In genomic region chr10:4100324-4100826, GRCh38 we compare ENCODE assay signal across 13 cellular contexts.
DNase-seq lines count a peak whose midpoint lies in the region; ATAC-seq and TF ChIP-seq lines count a peak whose summit lies in the region.
"Had no signal": no experiment of that assay in that cellular context is flagged by ENCODE, and none has a peak within 500 bp of the region (broad histone marks: within the 10 kb centered on the region; RNA-seq: fewer than 3 reads in every experiment).

No MANE protein-coding gene starts in this region.

- H3K27ac ChIP-seq in HEK293 (ENCODE audit: extremely low read depth, low read depth, low read length) (no peak overlapping the region), KMS-11 (no peak overlapping the region)

- no peak for TF ChIP-seq CTCF in HEK293 (tag by site-specific recombination; IDR thresholded peaks at IDR 0.05)
- TF ChIP-seq CTCF in KMS-11 (conservative IDR thresholded peaks at IDR 0.05; ENCODE audit: low read depth, low read length) = no peak

- H3K9me3 ChIP-seq in HEK293 (ENCODE audit: control insufficient read depth, insufficient read depth, low read depth, low read length) = no peaks in the 10 kb centered on the region
- H3K9me3 ChIP-seq: HAP-1 had no signal

- H3K4me3 Mint-ChIP-seq in effector memory CD8-positive, alpha-beta T cell = no peak overlapping the region
- H3K4me3 Mint-ChIP-seq in natural killer cell treated with Interleukin-12 subunit alpha and Interleukin-12 subunit beta and Interleukin-15 and Interleukin-18, amount 100 ng/mL, for 72 hours = no peak overlapping the region
- H3K4me3 Mint-ChIP-seq: CD8-positive, alpha-beta memory T cell; HFFc6 had no signal

- H2AFZ ChIP-seq in KMS-11 (ENCODE audit: low read depth) = no peak overlapping the region

- no peak overlapping the region for H3K27ac Mint-ChIP-seq in effector memory CD8-positive, alpha-beta T cell
- no peak overlapping the region for H3K27ac Mint-ChIP-seq in natural killer cell treated with Interleukin-12 subunit alpha and Interleukin-12 subunit beta and Interleukin-15 and Interleukin-18, amount 100 ng/mL, for 72 hours
- H3K27ac Mint-ChIP-seq: CD8-positive, alpha-beta memory T cell; HFFc6 had no signal

- H3K4me2 ChIP-seq in KMS-11 = peak overlapping the region; percentile 34

- H3K4me1 ChIP-seq in HEK293 (ENCODE audit: control insufficient read depth, insufficient read depth, low read length) (peaks cover 2% of the 10 kb centered on the region), KMS-11 (ENCODE audit: low read depth, poor library complexity, severe bottlenecking) (peaks cover 54% of the 10 kb centered on the region)
- H3K4me1 ChIP-seq: Caco-2, HAP-1 had no signal

- no peaks in the 10 kb centered on the region for H3K36me3 Mint-ChIP-seq in effector memory CD8-positive, alpha-beta T cell (ENCODE audit: insufficient read depth)
- H3K36me3 Mint-ChIP-seq in natural killer cell treated with Interleukin-12 subunit alpha and Interleukin-12 subunit beta and Interleukin-15 and Interleukin-18, amount 100 ng/mL, for 72 hours = no peaks in the 10 kb centered on the region
- H3K36me3 Mint-ChIP-seq: CD8-positive, alpha-beta memory T cell had no signal

- H3K4me1 Mint-ChIP-seq in effector memory CD8-positive, alpha-beta T cell (ENCODE audit: low read depth in 2 of 2) = peaks cover 6 to 17% of the 10 kb centered on the region in 2 donors
- peaks cover 31 to 33% of the 10 kb centered on the region in 2 donors for H3K4me1 Mint-ChIP-seq in natural killer cell treated with Interleukin-12 subunit alpha and Interleukin-12 subunit beta and Interleukin-15 and Interleukin-18, amount 100 ng/mL, for 72 hours (ENCODE audit: low read depth in 2 of 2)

- H3K27me3 ChIP-seq in KMS-11 (ENCODE audit: insufficient read depth, low read depth) = no peaks in the 10 kb centered on the region

- H3K9ac ChIP-seq in KMS-11 = no peak overlapping the region

- CTCF ChIA-PET in HEK293 (lab: Yijun Ruan, JAX) = no interaction called here

- no peaks in the 10 kb centered on the region for H3K27me3 Mint-ChIP-seq in effector memory CD8-positive, alpha-beta T cell
- H3K27me3 Mint-ChIP-seq in natural killer cell treated with Interleukin-12 subunit alpha and Interleukin-12 subunit beta and Interleukin-15 and Interleukin-18, amount 100 ng/mL, for 72 hours = no peaks in the 10 kb centered on the region
- H3K27me3 Mint-ChIP-seq: CD8-positive, alpha-beta memory T cell had no signal

- no peaks in the 10 kb centered on the region for H4K20me1 ChIP-seq in KMS-11 (ENCODE audit: insufficient read depth)

- POLR2A ChIA-PET in HEK293 (lab: Yijun Ruan, JAX) = no interaction called here

- H3K36me3 ChIP-seq in HEK293 (ENCODE audit: control insufficient read depth in 2 of 2, insufficient read depth in 1 of 2, low read length in 2 of 2) (no peaks in the 10 kb centered on the region), KMS-11 (ENCODE audit: insufficient read depth) (no peaks in the 10 kb centered on the region)
- H3K36me3 ChIP-seq: HAP-1 had no signal

- no peaks in the 10 kb centered on the region for H3K9me3 Mint-ChIP-seq in effector memory CD8-positive, alpha-beta T cell
- no peaks in the 10 kb centered on the region for H3K9me3 Mint-ChIP-seq in natural killer cell treated with Interleukin-12 subunit alpha and Interleukin-12 subunit beta and Interleukin-15 and Interleukin-18, amount 100 ng/mL, for 72 hours
- H3K9me3 Mint-ChIP-seq: CD8-positive, alpha-beta memory T cell; HFFc6 had no signal

- peak; percentile 62 for ATAC-seq in effector memory CD8-positive, alpha-beta T cell (replicated peaks)
- peak; percentile 62 to 67 for ATAC-seq in natural killer cell treated with Interleukin-12 subunit alpha and Interleukin-12 subunit beta and Interleukin-15 and Interleukin-18, amount 100 ng/mL, for 72 hours

- H3K79me2 ChIP-seq in KMS-11 (ENCODE audit: insufficient read depth, low read depth) = no peaks in the 10 kb centered on the region

- H3K4me3 ChIP-seq in HEK293 (ENCODE audit: low read depth, low read length) = no peak overlapping the region
- no peak overlapping the region for H3K4me3 ChIP-seq in KMS-11 (IDR thresholded peaks at IDR 0.05; ENCODE audit: insufficient read depth, low read depth, low read length)
- H3K4me3 ChIP-seq: HAP-1 had no signal

- no peak for DNase-seq in effector memory CD8-positive, alpha-beta T cell
- no peak for DNase-seq in natural killer cell treated with Interleukin-12 subunit alpha and Interleukin-12 subunit beta and Interleukin-15 and Interleukin-18, amount 100 ng/mL, for 72 hours (ENCODE audit: low spot score)
- DNase-seq in SW480 (ENCODE audit: low spot score) (no peak), C1 segment of cervical spinal cord (lab: John Stamatoyannopoulos, UW) (no peak)
- DNase-seq in activated CD8-positive, alpha-beta memory T cell treated with anti-CD3 and anti-CD28 coated beads, Interleukin-2, amount 50 U/mL, for 4 hours = no peak
- DNase-seq: Caco-2; CD8-positive, alpha-beta memory T cell; DND-41; GDM1; HFFc6 had no signal

TF ChIP-seq in HEK293, 187 proteins besides CTCF, POLR2A, EP300 and RAD21:
- peak; percentile 31; the same call in 1 of the 2 replicates for TF ChIP-seq PRDM6 (tag by site-specific recombination; IDR thresholded peaks at IDR 0.05)
- TF ChIP-seq ZNF112 (tag by site-specific recombination; IDR thresholded peaks at IDR 0.05) = no peak
TF ChIP-seq in HEK293: peak in this region for 1.
